15 cellular contexts compared by ENCODE assay signal in the genomic region with DNA sequence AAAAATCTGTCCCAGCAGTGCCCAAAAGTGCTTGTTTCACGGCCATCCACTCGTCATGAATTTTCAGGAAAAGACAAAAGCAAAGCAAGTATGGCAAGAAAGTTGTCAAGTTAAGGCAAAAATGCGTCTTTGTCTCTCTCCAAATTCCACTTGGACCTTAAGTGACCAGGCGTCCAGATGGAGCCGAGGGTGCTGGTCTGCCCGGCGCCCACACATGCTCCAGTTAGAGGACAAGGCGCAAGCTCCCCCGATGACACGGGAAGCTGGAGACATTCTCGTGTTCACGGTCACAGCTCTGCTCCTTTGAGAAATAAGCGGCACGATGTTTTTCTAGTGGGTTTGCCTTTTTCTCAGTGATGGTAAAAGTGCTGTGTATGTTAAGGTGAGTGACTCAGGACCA.
DNase-seq lines count a peak whose midpoint lies in the region; ATAC-seq and TF ChIP-seq lines count a peak whose summit lies in the region.
"Had no signal": no experiment of that assay in that cellular context is flagged by ENCODE, and none has a peak within 500 bp of the region (broad histone marks: within the 10 kb centered on the region; RNA-seq: fewer than 3 reads in every experiment).

No MANE protein-coding gene starts in this region.

- CTCF ChIA-PET in activated CD4-positive, alpha-beta T cell treated with anti-CD3 and anti-CD28 coated beads for 36 hours (lab: Charles Lee): interaction anchor here (0.5 kb wide), 1 partner anchor 18 kb away, joined by 4 read pairs; no protein-coding TSS in a partner anchor

- H3K79me1 ChIP-seq in neuronal stem cell (ENCODE audit: low read depth, low read length): peaks cover 4% of the 10 kb centered on the region

- H3K4me2 ChIP-seq in neuronal stem cell (ENCODE audit: insufficient read depth, low read length, poor library complexity, severe bottlenecking): no peak overlapping the region

- H3K4me3 Mint-ChIP-seq in CD14-positive monocyte: no peak overlapping the region
- H3K4me3 Mint-ChIP-seq in activated CD4-positive, alpha-beta T cell treated with anti-CD3 and anti-CD28 coated beads for 36 hours: no peak overlapping the region
- H3K4me3 Mint-ChIP-seq: CD4-positive, CD25-positive, alpha-beta regulatory T cell; CD8-positive, alpha-beta T cell; HFFc6 had no signal

- H3K4me3 ChIP-seq in neuronal stem cell (ENCODE audit: low read length in 2 of 2): no peak overlapping the region
- H3K4me3 ChIP-seq: HAP-1 had no signal

- no peak overlapping the region for H2AFZ ChIP-seq in neuronal stem cell (ENCODE audit: low read length)

- H3K18ac ChIP-seq in neuronal stem cell (ENCODE audit: low read length): no peak overlapping the region

- no peak overlapping the region for H3K27ac ChIP-seq in neuronal stem cell (replicated peaks; ENCODE audit: low read length)

- H3K9me3 Mint-ChIP-seq in CD14-positive monocyte: peaks cover 39 to 61% (median 48%) of the 10 kb centered on the region in 7 donors
- peaks cover 28% of the 10 kb centered on the region for H3K9me3 Mint-ChIP-seq in activated CD4-positive, alpha-beta T cell treated with anti-CD3 and anti-CD28 coated beads for 36 hours (ENCODE audit: low read depth)

- no peak overlapping the region for H2BK15ac ChIP-seq in neuronal stem cell (ENCODE audit: low read length)

- H2AK5ac ChIP-seq in neuronal stem cell (ENCODE audit: low read depth, low read length): no peak overlapping the region

- no peaks in the 10 kb centered on the region for H3K4me1 Mint-ChIP-seq in CD14-positive monocyte
- no peaks in the 10 kb centered on the region for H3K4me1 Mint-ChIP-seq in activated CD4-positive, alpha-beta T cell treated with anti-CD3 and anti-CD28 coated beads for 36 hours
- H3K4me1 Mint-ChIP-seq: CD4-positive, CD25-positive, alpha-beta regulatory T cell had no signal

- no peak overlapping the region for H3K4ac ChIP-seq in neuronal stem cell (ENCODE audit: low read length)

- H3K27ac Mint-ChIP-seq in CD14-positive monocyte: no peak overlapping the region
- no peak overlapping the region for H3K27ac Mint-ChIP-seq in activated CD4-positive, alpha-beta T cell treated with anti-CD3 and anti-CD28 coated beads for 36 hours
- H3K27ac Mint-ChIP-seq: CD4-positive, CD25-positive, alpha-beta regulatory T cell; CD8-positive, alpha-beta T cell; HFFc6 had no signal

- peaks cover 0 to 3% (median 0%) of the 10 kb centered on the region in 3 experiments for H3K27me3 ChIP-seq in neuronal stem cell (ENCODE audit: control insufficient read depth in 3 of 3, insufficient read depth in 3 of 3, low read depth in 1 of 3, low read length in 3 of 3)

- peak; percentile 10 for DNase-seq in CD14-positive monocyte (ENCODE audit: low spot score)
- peak; percentile 15 for DNase-seq in islet precursor cell
- no peak for DNase-seq in neuronal stem cell (ENCODE audit: low spot score)
- no peak for DNase-seq in activated CD4-positive, alpha-beta T cell treated with anti-CD3 and anti-CD28 coated beads for 36 hours
- no peak for DNase-seq in activated CD4-positive, CD25-positive, alpha-beta regulatory T cell (lab: John Stamatoyannopoulos, UW)
- DNase-seq: C1 segment of cervical spinal cord; CD4-positive, CD25-positive, alpha-beta regulatory T cell; CD8-positive, alpha-beta T cell; DMS153; DND-41; GOT3; HFFc6 had no signal

- no peak overlapping the region for H2BK12ac ChIP-seq in neuronal stem cell (ENCODE audit: low read length)

- TF ChIP-seq CTCF in CD14-positive monocyte (IDR thresholded peaks at IDR 0.05): no peak

- peaks cover 33 to 50% of the 10 kb centered on the region in 2 donors for H3K36me3 Mint-ChIP-seq in CD14-positive monocyte
- H3K36me3 Mint-ChIP-seq in activated CD4-positive, alpha-beta T cell treated with anti-CD3 and anti-CD28 coated beads for 36 hours (ENCODE audit: low read depth): peaks cover 45% of the 10 kb centered on the region

- no peak overlapping the region for H4K91ac ChIP-seq in neuronal stem cell (ENCODE audit: low read depth, low read length, poor library complexity)

- H3K9ac ChIP-seq in neuronal stem cell (ENCODE audit: low read depth, low read length, poor library complexity): no peak overlapping the region

- peaks cover 0 to 4% (median 2%) of the 10 kb centered on the region in 3 donors for H3K27me3 Mint-ChIP-seq in CD14-positive monocyte (ENCODE audit: low read depth in 3 of 3)
- no peaks in the 10 kb centered on the region for H3K27me3 Mint-ChIP-seq in activated CD4-positive, alpha-beta T cell treated with anti-CD3 and anti-CD28 coated beads for 36 hours
- H3K27me3 Mint-ChIP-seq: CD4-positive, CD25-positive, alpha-beta regulatory T cell had no signal

- H3K9me3 ChIP-seq in neuronal stem cell (replicated peaks in 1 of 2; ENCODE audit: control insufficient read depth in 2 of 2, insufficient read depth in 1 of 2, low read depth in 1 of 2, low read length in 2 of 2): peaks cover 0 to 7% of the 10 kb centered on the region in 2 donors

- no peaks in the 10 kb centered on the region for H3K36me3 ChIP-seq in neuronal stem cell (replicated peaks in 1 of 2; ENCODE audit: control insufficient read depth in 2 of 2, insufficient read depth in 2 of 2, low read length in 2 of 2)

- no peak overlapping the region for H4K8ac ChIP-seq in neuronal stem cell (ENCODE audit: low read depth, low read length)

- no peak overlapping the region for H3K23ac ChIP-seq in neuronal stem cell (ENCODE audit: low read depth, low read length, poor library complexity)

- no peaks in the 10 kb centered on the region for H3K4me1 ChIP-seq in neuronal stem cell (ENCODE audit: control insufficient read depth in 2 of 2, insufficient read depth in 1 of 2, low read depth in 1 of 2, low read length in 2 of 2)
- H3K4me1 ChIP-seq: Caco-2, HAP-1 had no signal

- no peak for ATAC-seq in activated CD4-positive, alpha-beta T cell treated with anti-CD3 and anti-CD28 coated beads for 36 hours
- no peak for ATAC-seq in HG02571 (IDR thresholded peaks at IDR 0.05; ENCODE audit: unreplicated experiment)
- ATAC-seq: CD8-positive, alpha-beta T cell had no signal

- POLR2A ChIA-PET in activated CD4-positive, alpha-beta T cell treated with anti-CD3 and anti-CD28 coated beads for 36 hours (lab: Charles Lee): no interaction called here

- H2BK5ac ChIP-seq in neuronal stem cell (ENCODE audit: low read length): no peak overlapping the region

- H2BK120ac ChIP-seq in neuronal stem cell (ENCODE audit: low read depth, low read length): no peak overlapping the region

- intact Hi-C loops in CD14-positive monocyte (cut with micrococcal nuclease): no loop called here
- intact Hi-C loops in activated CD4-positive, alpha-beta T cell treated with anti-CD3 and anti-CD28 coated beads for 36 hours (cut with DNase I, micrococcal nuclease): no loop called here

- H3K14ac ChIP-seq in neuronal stem cell (ENCODE audit: low read length): peak overlapping the region; percentile 79

- WGBS in neuronal stem cell (ENCODE audit: extremely low coverage in 2 of 2, insufficient read length in 2 of 2, insufficient replicate concordance in 1 of 2), 2 donors: no CpG with 5 or more reads among the region's 14 CpGs

Comparison
In these comparisons a context has a peak if more than half of its experiments do, and no peak if none do; other contexts are left out.
1. DNase-seq: peak in CD14-positive monocyte (single experiment) and islet precursor cell (single experiment); none in neuronal stem cell (single experiment), activated CD4-positive, alpha-beta T cell treated with anti-CD3 and anti-CD28 coated beads for 36 hours (single experiment) and activated CD4-positive, CD25-positive, alpha-beta regulatory T cell (0 of 4).